12 cellular contexts compared by ENCODE assay signal in genomic region chr10:123402656-123403055, GRCh38.
DNase-seq lines count a peak whose midpoint lies in the region; ATAC-seq and TF ChIP-seq lines count a peak whose summit lies in the region.
"Had no signal": no experiment of that assay in that cellular context is flagged by ENCODE, and none has a peak within 500 bp of the region (broad histone marks: within the 10 kb centered on the region; RNA-seq: fewer than 3 reads in every experiment).

No MANE protein-coding gene starts in this region.

- H4K20me1 ChIP-seq in DOHH2 (ENCODE audit: control insufficient read depth, insufficient read depth, low read depth, low read length) (no peaks in the 10 kb centered on the region), PC-3 (ENCODE audit: low read length) (no peaks in the 10 kb centered on the region)

- peak; percentile 86 for ATAC-seq in GM19395 (IDR thresholded peaks at IDR 0.05; ENCODE audit: unreplicated experiment)
- ATAC-seq in HG03025 (IDR thresholded peaks at IDR 0.05; ENCODE audit: low FRiP score, unreplicated experiment): peak; percentile 73
- ATAC-seq in PC-3: no peak

- H3K27ac Mint-ChIP-seq in osteocyte (ENCODE audit: unreplicated experiment): no peak overlapping the region
- H3K27ac Mint-ChIP-seq: activated CD4-positive, alpha-beta T cell treated with anti-CD3 and anti-CD28 coated beads, Interleukin-2, amount 10 ng/mL, durations not matched to agents 7 days and 5 days had no signal

- BruUV-seq in PC-3 (replicated peaks; lab: Mats Ljungman, UMichigan): no TSS peak

- H3K9me2 ChIP-seq in DOHH2 (replicated peaks; ENCODE audit: control insufficient read depth, low read length) (no peaks in the 10 kb centered on the region), PC-3 (replicated peaks; ENCODE audit: low read length) (no peaks in the 10 kb centered on the region)

- POLR2A ChIA-PET in PC-3 (lab: Charles Lee; ENCODE audit: unreplicated experiment): no interaction called here

- DNase-seq in NOMO-1 treated with DMSO at 0.1 percent for 48 hours (lab: John Stamatoyannopoulos, UW; ENCODE audit: unreplicated experiment) (peak; percentile 99), COR-L47 (lab: John Stamatoyannopoulos, UW) (no peak), NCI-H2081 (lab: John Stamatoyannopoulos, UW) (no peak), PC-3 (no peak), osteocyte (ENCODE audit: extremely low spot score, unreplicated experiment) (no peak)
- DNase-seq: activated CD4-positive, alpha-beta T cell treated with anti-CD3 and anti-CD28 coated beads, Interleukin-2, amount 10 ng/mL, durations not matched to agents 7 days and 5 days; central memory CD4-positive, alpha-beta T cell; H7; NCI-H446 had no signal

- H3K27me3 Mint-ChIP-seq in osteocyte (ENCODE audit: unreplicated experiment): no peaks in the 10 kb centered on the region

- H3K4me3 ChIP-seq in DOHH2 (ENCODE audit: low read length): peak overlapping the region; percentile 55
- H3K4me3 ChIP-seq in PC-3 (ENCODE audit: low read length): no peak overlapping the region

- no peak overlapping the region for H3K4me3 Mint-ChIP-seq in osteocyte (ENCODE audit: unreplicated experiment)
- H3K4me3 Mint-ChIP-seq: activated CD4-positive, alpha-beta T cell treated with anti-CD3 and anti-CD28 coated beads, Interleukin-2, amount 10 ng/mL, durations not matched to agents 7 days and 5 days had no signal

- H3F3A ChIP-seq in DOHH2 (ENCODE audit: control insufficient read depth, insufficient read depth) (peaks cover 13% of the 10 kb centered on the region), PC-3 (ENCODE audit: low read length, unreplicated experiment) (no peaks in the 10 kb centered on the region)

- no peaks in the 10 kb centered on the region for H3K79me2 ChIP-seq in DOHH2 (ENCODE audit: control insufficient read depth, low read length)
- no peaks in the 10 kb centered on the region for H3K79me2 ChIP-seq in PC-3 (ENCODE audit: low read length)

- H3K27me3 ChIP-seq in DOHH2 (ENCODE audit: control insufficient read depth, low read length) (no peaks in the 10 kb centered on the region), PC-3 (ENCODE audit: low read length) (no peaks in the 10 kb centered on the region)

- TF ChIP-seq CTCF in DOHH2 (IDR thresholded peaks at IDR 0.05; ENCODE audit: low read depth, low read length, poor library complexity, severe bottlenecking) (no peak), PC-3 (conservative IDR thresholded peaks at IDR 0.05; ENCODE audit: low read depth, low read length) (no peak), osteocyte (IDR thresholded peaks at IDR 0.05) (no peak)

- H3K27ac ChIP-seq in DOHH2 (ENCODE audit: low read depth, low read length): peak overlapping the region; percentile 93
- H3K27ac ChIP-seq in PC-3 (ENCODE audit: low read length): no peak overlapping the region

- H3K4me1 ChIP-seq in DOHH2 (ENCODE audit: control insufficient read depth, low read length) (peaks cover 61% of the 10 kb centered on the region), PC-3 (ENCODE audit: insufficient read depth, low read length) (no peaks in the 10 kb centered on the region)

- CTCF ChIA-PET in PC-3 (lab: Charles Lee): no interaction called here

- H3K36me3 ChIP-seq in DOHH2 (ENCODE audit: control insufficient read depth, low read length): peaks cover 11% of the 10 kb centered on the region
- no peaks in the 10 kb centered on the region for H3K36me3 ChIP-seq in PC-3 (ENCODE audit: low read depth, low read length)

- intact Hi-C loops in PC-3 (cut with micrococcal nuclease): no loop called here

- peaks cover 32% of the 10 kb centered on the region for H3K9me3 ChIP-seq in DOHH2 (ENCODE audit: control insufficient read depth, insufficient read depth, low read length)
- H3K9me3 ChIP-seq in PC-3 (ENCODE audit: low read length): no peaks in the 10 kb centered on the region

- peaks cover 50% of the 10 kb centered on the region for H3K9me3 Mint-ChIP-seq in osteocyte (ENCODE audit: unreplicated experiment)

- H3K36me3 Mint-ChIP-seq in osteocyte (ENCODE audit: unreplicated experiment): no peaks in the 10 kb centered on the region

- no peaks in the 10 kb centered on the region for H3K4me1 Mint-ChIP-seq in osteocyte (ENCODE audit: unreplicated experiment)
- H3K4me1 Mint-ChIP-seq: activated CD4-positive, alpha-beta T cell treated with anti-CD3 and anti-CD28 coated beads, Interleukin-2, amount 10 ng/mL, durations not matched to agents 7 days and 5 days had no signal

- H3K9ac ChIP-seq in PC-3 (ENCODE audit: low read length): no peak overlapping the region

- no peak overlapping the region for H2AFZ ChIP-seq in PC-3 (ENCODE audit: low read length)

- peak overlapping the region; percentile 76 for H3K4me2 ChIP-seq in DOHH2 (ENCODE audit: low read length)
- no peak overlapping the region for H3K4me2 ChIP-seq in PC-3 (ENCODE audit: low read length)
